10 cellular contexts compared by ENCODE assay signal in genomic region chr16:56935201-56935600, GRCh38. TPM values are rescaled to one million over a fixed set of nuclear protein-coding genes. Genes with fewer than 3 reads are reported as not detected.
DNase-seq lines count a peak whose midpoint lies in the region; ATAC-seq, FAIRE-seq and TF ChIP-seq lines count a peak whose summit lies in the region.
"Had no signal": no experiment of that assay in that cellular context is flagged by ENCODE, and none has a peak within 500 bp of the region (broad histone marks: within the 10 kb centered on the region; RNA-seq: fewer than 3 reads in every experiment).

No MANE protein-coding gene starts in this region.

- POLR2A ChIA-PET in activated CD4-positive, alpha-beta memory T cell treated with anti-CD3 and anti-CD28 coated beads, Interleukin-2, amount 10 ng/mL, durations not matched to agents 7 days and 5 days (lab: Charles Lee), result interaction anchor here (5.6 to 6.8 kb wide), 3 partner anchors 9 to 69 kb away, joined by 67 to 140 read pairs (median 100); partner anchors contain the start of gene SLC12A3

- H3K27me3 Mint-ChIP-seq in T-helper 2 cell treated with Interferon-gamma antibody and Interleukin-4, amounts not matched to agents 5 μg/mL and 100 μg/mL, for 36 hours (ENCODE audit: low read depth), result no peaks in the 10 kb centered on the region
- no peaks in the 10 kb centered on the region for H3K27me3 Mint-ChIP-seq in activated CD4-positive, alpha-beta memory T cell treated with anti-CD3 and anti-CD28 coated beads, Interleukin-2, amount 10 ng/mL, durations not matched to agents 7 days and 5 days
- no peaks in the 10 kb centered on the region for H3K27me3 Mint-ChIP-seq in stimulated activated naive CD8-positive, alpha-beta T cell treated with anti-CD3 and anti-CD28 coated beads, Interleukin-15, amount 100 ng/mL, for 72 hours

- no peak for TF ChIP-seq CTCF in foreskin fibroblast (IDR thresholded peaks at IDR 0.05; ENCODE audit: low read depth, low read length)

- no peak for FAIRE-seq in urothelium cell line (lab: Jason Lieb, UNC)

- peak overlapping the region; percentile 54 for H3K27ac Mint-ChIP-seq in T-helper 2 cell treated with Interferon-gamma antibody and Interleukin-4, amounts not matched to agents 5 μg/mL and 100 μg/mL, for 36 hours
- H3K27ac Mint-ChIP-seq in activated CD4-positive, alpha-beta memory T cell treated with anti-CD3 and anti-CD28 coated beads, Interleukin-2, amount 10 ng/mL, durations not matched to agents 7 days and 5 days, result peak overlapping the region; percentile 65
- peak overlapping the region; percentile 98 to 100 for H3K27ac Mint-ChIP-seq in stimulated activated naive CD8-positive, alpha-beta T cell treated with anti-CD3 and anti-CD28 coated beads, Interleukin-15, amount 100 ng/mL, for 72 hours

- H3K9me3 Mint-ChIP-seq in T-helper 2 cell treated with Interferon-gamma antibody and Interleukin-4, amounts not matched to agents 5 μg/mL and 100 μg/mL, for 36 hours, result no peaks in the 10 kb centered on the region
- no peaks in the 10 kb centered on the region for H3K9me3 Mint-ChIP-seq in activated CD4-positive, alpha-beta memory T cell treated with anti-CD3 and anti-CD28 coated beads, Interleukin-2, amount 10 ng/mL, durations not matched to agents 7 days and 5 days
- no peaks in the 10 kb centered on the region for H3K9me3 Mint-ChIP-seq in stimulated activated naive CD8-positive, alpha-beta T cell treated with anti-CD3 and anti-CD28 coated beads, Interleukin-15, amount 100 ng/mL, for 72 hours

- H3K36me3 Mint-ChIP-seq in T-helper 2 cell treated with Interferon-gamma antibody and Interleukin-4, amounts not matched to agents 5 μg/mL and 100 μg/mL, for 36 hours (ENCODE audit: low read depth), result peaks cover 72% of the 10 kb centered on the region
- H3K36me3 Mint-ChIP-seq in activated CD4-positive, alpha-beta memory T cell treated with anti-CD3 and anti-CD28 coated beads, Interleukin-2, amount 10 ng/mL, durations not matched to agents 7 days and 5 days (ENCODE audit: low read depth), result peaks cover 78% of the 10 kb centered on the region

- peaks cover 59% of the 10 kb centered on the region for H3K4me1 Mint-ChIP-seq in T-helper 2 cell treated with Interferon-gamma antibody and Interleukin-4, amounts not matched to agents 5 μg/mL and 100 μg/mL, for 36 hours (ENCODE audit: low read depth)
- peaks cover 68% of the 10 kb centered on the region for H3K4me1 Mint-ChIP-seq in activated CD4-positive, alpha-beta memory T cell treated with anti-CD3 and anti-CD28 coated beads, Interleukin-2, amount 10 ng/mL, durations not matched to agents 7 days and 5 days
- H3K4me1 Mint-ChIP-seq in stimulated activated naive CD8-positive, alpha-beta T cell treated with anti-CD3 and anti-CD28 coated beads, Interleukin-15, amount 100 ng/mL, for 72 hours, result peaks cover 72% of the 10 kb centered on the region

- ATAC-seq in stimulated activated naive CD8-positive, alpha-beta T cell treated with anti-CD3 and anti-CD28 coated beads, Interleukin-15, amount 100 ng/mL, for 72 hours, result no peak
- no peak for ATAC-seq in HG03025 (IDR thresholded peaks at IDR 0.05; ENCODE audit: low FRiP score, unreplicated experiment)

- peak overlapping the region; percentile 99 for H3K4me3 Mint-ChIP-seq in T-helper 2 cell treated with Interferon-gamma antibody and Interleukin-4, amounts not matched to agents 5 μg/mL and 100 μg/mL, for 36 hours
- peak overlapping the region; percentile 98 for H3K4me3 Mint-ChIP-seq in activated CD4-positive, alpha-beta memory T cell treated with anti-CD3 and anti-CD28 coated beads, Interleukin-2, amount 10 ng/mL, durations not matched to agents 7 days and 5 days
- peak overlapping the region; percentile 94 to 97 for H3K4me3 Mint-ChIP-seq in stimulated activated naive CD8-positive, alpha-beta T cell treated with anti-CD3 and anti-CD28 coated beads, Interleukin-15, amount 100 ng/mL, for 72 hours

- DNase-seq in T-helper 2 cell treated with Interferon-gamma antibody and Interleukin-4, amounts not matched to agents 5 μg/mL and 100 μg/mL, for 36 hours (ENCODE audit: low spot score), result no peak
- DNase-seq in T-helper 2 cell, result no peak
- no peak for DNase-seq in activated CD4-positive, alpha-beta memory T cell treated with anti-CD3 and anti-CD28 coated beads, Interleukin-2, amount 10 ng/mL, durations not matched to agents 7 days and 5 days
- no peak for DNase-seq in foreskin fibroblast
- DNase-seq in stimulated activated naive CD8-positive, alpha-beta T cell treated with anti-CD3 and anti-CD28 coated beads, Interleukin-15, amount 100 ng/mL, for 72 hours, result no peak
- no peak for DNase-seq in urothelium cell line (ENCODE audit: low spot score)
- no peak for DNase-seq in NCI-H1048 (lab: John Stamatoyannopoulos, UW)
- DNase-seq: activated CD4-positive, alpha-beta T cell treated with anti-CD3 and anti-CD28 coated beads, Interleukin-2, amount 50 U/mL, for 1 hour; retina had no signal

- peak overlapping the region; percentile 79 to 95 for H3K4me3 ChIP-seq in foreskin fibroblast (ENCODE audit: low read depth in 1 of 2, low read length in 2 of 2)

- CTCF ChIA-PET in activated CD4-positive, alpha-beta memory T cell treated with anti-CD3 and anti-CD28 coated beads, Interleukin-2, amount 10 ng/mL, durations not matched to agents 7 days and 5 days (lab: Charles Lee), result interaction anchor here (1.3 kb wide), 1 partner anchor 29 kb away, joined by 4 read pairs; no protein-coding TSS in a partner anchor

RNA-seq across cellular contexts. Expression of gene HERPUD1, which starts 3.3 kb away (rescaled TPM):
- 100 to 1,000 TPM; 166 to 171 TPM for total RNA-seq in activated CD4-positive, alpha-beta memory T cell treated with anti-CD3 and anti-CD28 coated beads, Interleukin-2, amount 10 ng/mL, durations not matched to agents 7 days and 5 days

RNA-seq across cellular contexts. Expression of gene CETP, which starts 26.5 kb away (rescaled TPM):
- not detected for total RNA-seq in activated CD4-positive, alpha-beta memory T cell treated with anti-CD3 and anti-CD28 coated beads, Interleukin-2, amount 10 ng/mL, durations not matched to agents 7 days and 5 days

RNA-seq across cellular contexts. Expression of gene NLRC5, which starts 54.2 kb away (rescaled TPM):
- 100 to 1,000 TPM; 259 to 263 TPM for total RNA-seq in activated CD4-positive, alpha-beta memory T cell treated with anti-CD3 and anti-CD28 coated beads, Interleukin-2, amount 10 ng/mL, durations not matched to agents 7 days and 5 days
